In genomic region chr11:32722255-32722654, GRCh38 we compare ENCODE assay signal across 18 cellular contexts.
DNase-seq lines count a peak whose midpoint lies in the region; ATAC-seq, FAIRE-seq and TF ChIP-seq lines count a peak whose summit lies in the region.
"Had no signal": no experiment of that assay in that cellular context is flagged by ENCODE, and none has a peak within 500 bp of the region (broad histone marks: within the 10 kb centered on the region; RNA-seq: fewer than 3 reads in every experiment).

No MANE protein-coding gene starts in this region.

- no peaks in the 10 kb centered on the region for H3K9me2 ChIP-seq in PC-3 (replicated peaks; ENCODE audit: low read length)

- H3K36me3 ChIP-seq in PC-3 (ENCODE audit: low read depth, low read length), result no peaks in the 10 kb centered on the region
- H3K36me3 ChIP-seq in bronchial epithelial cell (ENCODE audit: control insufficient read depth, insufficient read depth, low read length), result no peaks in the 10 kb centered on the region
- H3K36me3 ChIP-seq: BLaER1 treated with 17β-estradiol and CSF1 and Interleukin-3, amounts not matched to agents 10 nM and 100 nM; HAP-1 had no signal

- no peaks in the 10 kb centered on the region for H3K9me3 ChIP-seq in PC-3 (ENCODE audit: low read length)
- H3K9me3 ChIP-seq: BLaER1 treated with 17β-estradiol and CSF1 and Interleukin-3, amounts not matched to agents 10 nM and 100 nM; HAP-1 had no signal

- H3F3A ChIP-seq in PC-3 (ENCODE audit: low read length, unreplicated experiment), result no peaks in the 10 kb centered on the region

- no peak overlapping the region for H3K9ac ChIP-seq in PC-3 (ENCODE audit: low read length)
- H3K9ac ChIP-seq: BLaER1 treated with 17β-estradiol and CSF1 and Interleukin-3, amounts not matched to agents 10 nM and 100 nM; GM23248 had no signal

- no peak overlapping the region for H3K4me2 ChIP-seq in PC-3 (ENCODE audit: low read length)
- H3K4me2 ChIP-seq: BLaER1 treated with 17β-estradiol and CSF1 and Interleukin-3, amounts not matched to agents 10 nM and 100 nM had no signal

- no TSS peak for BruUV-seq in PC-3 (replicated peaks; lab: Mats Ljungman, UMichigan)

- H3K79me2 ChIP-seq in PC-3 (ENCODE audit: low read length), result no peaks in the 10 kb centered on the region

- intact Hi-C loops in PC-3 (cut with micrococcal nuclease), result no loop called here

- CTCF ChIA-PET in PC-3 (lab: Charles Lee), result no interaction called here

- no peak for FAIRE-seq in bronchial epithelial cell (lab: Jason Lieb, UNC)
- FAIRE-seq: HTR-8/SVneo, K562 had no signal

- peak; percentile 30 for DNase-seq in ELR (ENCODE audit: low read depth)
- DNase-seq in PC-3, result peak; percentile 27
- peak; percentile 72 for DNase-seq in bronchial epithelial cell (ENCODE audit: low read depth)
- DNase-seq in kidney tubule cell (ENCODE audit: low spot score), result peak; percentile 62
- DNase-seq in NK-92 treated with Interleukin-12 subunit alpha and Interleukin-12 subunit beta, amount 100 ng/mL, for 24 hours (lab: John Stamatoyannopoulos, UW), result no peak
- no peak for DNase-seq in activated CD8-positive, alpha-beta memory T cell treated with anti-CD3 and anti-CD28 coated beads for 24 hours
- no peak for DNase-seq in occipital lobe (lab: John Stamatoyannopoulos, UW)
- DNase-seq: CD8-positive, alpha-beta T cell; DMS 273 treated with DMSO at 0.1 percent for 48 hours; DMS53; DND-41; GDM1; GM23248; IMR-90 had no signal

- no peak for ATAC-seq in PC-3
- ATAC-seq: CD8-positive, alpha-beta T cell; K562 had no signal

- no peaks in the 10 kb centered on the region for H3K4me1 ChIP-seq in PC-3 (ENCODE audit: insufficient read depth, low read length)
- H3K4me1 ChIP-seq: BLaER1 treated with 17β-estradiol and CSF1 and Interleukin-3, amounts not matched to agents 10 nM and 100 nM; HAP-1 had no signal

- H2AFZ ChIP-seq in PC-3 (ENCODE audit: low read length), result no peak overlapping the region
- H2AFZ ChIP-seq: GM23248 had no signal

- no peaks in the 10 kb centered on the region for H4K20me1 ChIP-seq in PC-3 (ENCODE audit: low read length)
- H4K20me1 ChIP-seq: BLaER1 treated with 17β-estradiol and CSF1 and Interleukin-3, amounts not matched to agents 10 nM and 100 nM had no signal

- H3K27me3 ChIP-seq in PC-3 (ENCODE audit: low read length) (no peaks in the 10 kb centered on the region), bronchial epithelial cell (ENCODE audit: control insufficient read depth, insufficient read depth, low read length) (no peaks in the 10 kb centered on the region)
- H3K27me3 ChIP-seq: BLaER1 treated with 17β-estradiol and CSF1 and Interleukin-3, amounts not matched to agents 10 nM and 100 nM had no signal

- H3K27ac ChIP-seq in PC-3 (ENCODE audit: low read length), result no peak overlapping the region
- H3K27ac ChIP-seq: BLaER1 treated with 17β-estradiol and CSF1 and Interleukin-3, amounts not matched to agents 10 nM and 100 nM; GM23248 had no signal

- TF ChIP-seq CTCF in PC-3 (conservative IDR thresholded peaks at IDR 0.05; ENCODE audit: low read depth, low read length) (no peak), bronchial epithelial cell (IDR thresholded peaks at IDR 0.05; ENCODE audit: insufficient read depth, low read length, severe bottlenecking) (no peak)

- H3K4me3 ChIP-seq in PC-3 (ENCODE audit: low read length) (no peak overlapping the region), bronchial epithelial cell (ENCODE audit: low read depth, low read length) (no peak overlapping the region)
- H3K4me3 ChIP-seq: BLaER1 treated with 17β-estradiol and CSF1 and Interleukin-3, amounts not matched to agents 10 nM and 100 nM; GM23248; HAP-1; K562 had no signal

- POLR2A ChIA-PET in PC-3 (lab: Charles Lee; ENCODE audit: unreplicated experiment), result interaction anchor here (1.0 kb wide), 1 partner anchor 410 kb away, joined by 3 read pairs; no protein-coding TSS in a partner anchor

Comparison
In these comparisons a context has a peak if more than half of its experiments do, and no peak if none do; other contexts are left out.
1. DNase-seq: peak in ELR (single experiment), PC-3 (single experiment), bronchial epithelial cell (single experiment) and kidney tubule cell (single experiment); none in NK-92 treated with Interleukin-12 subunit alpha and Interleukin-12 subunit beta, amount 100 ng/mL, for 24 hours (single experiment), activated CD8-positive, alpha-beta memory T cell treated with anti-CD3 and anti-CD28 coated beads for 24 hours (single experiment) and occipital lobe (single experiment).